2 cellular contexts compared by ENCODE assay signal in genomic region chr10:77920495-77920894, GRCh38.
A peak's percentile ranks its signal among the peaks of the same experiment; 100 is the strongest.
TF ChIP-seq lines count a peak whose summit lies in the region.

No MANE protein-coding gene starts in this region.

TF ChIP-seq in Ishikawa, 13 proteins besides CTCF, POLR2A, EP300 and RAD21 (continued from another document):
- peak; percentile 36; the same call in 1 of the 2 replicates for TF ChIP-seq NFIC (IDR thresholded peaks at IDR 0.05)

TF ChIP-seq in HepG2, 621 proteins besides CTCF, POLR2A, EP300 and RAD21:
- TF ChIP-seq HNF4G (IDR thresholded peaks at IDR 0.05; ENCODE audit: borderline replicate concordance, low read depth, low read length) (peak; percentile 35; the same call in 1 of the 2 replicates), HNF4G (CRISPR knock-in tag; IDR thresholded peaks at IDR 0.05; ENCODE audit: borderline replicate concordance, low read depth) (no peak), ZMYM4 (CRISPR knock-in tag; IDR thresholded peaks at IDR 0.05) (peak; percentile 43; the same call in 1 of the 2 replicates), ZFX (CRISPR knock-in tag; IDR thresholded peaks at IDR 0.05; ENCODE audit: low read depth) (peak; percentile 21; the same call in 1 of the 2 replicates), ELF4 (CRISPR knock-in tag; IDR thresholded peaks at IDR 0.05; ENCODE audit: borderline replicate concordance) (no peak), HNF4A (CRISPR knock-in tag; IDR thresholded peaks at IDR 0.05) (peak; percentile 47; the same call in 1 of the 2 replicates), RARA (CRISPR knock-in tag; IDR thresholded peaks at IDR 0.05) (peak; percentile 39; the same call in 1 of the 2 replicates), DPF2 (CRISPR knock-in tag; IDR thresholded peaks at IDR 0.05; ENCODE audit: borderline replicate concordance, low read depth) (no peak), SALL1 (CRISPR knock-in tag; IDR thresholded peaks at IDR 0.05) (peak; percentile 35; the same call in 1 of the 2 replicates), SPEN (CRISPR knock-in tag; IDR thresholded peaks at IDR 0.05; ENCODE audit: low read depth) (peak; percentile 36; the same call in 1 of the 2 replicates), CBX1 (IDR thresholded peaks at IDR 0.05; ENCODE audit: low read depth) (no peak), RXRB (CRISPR knock-in tag; IDR thresholded peaks at IDR 0.05; ENCODE audit: borderline replicate concordance) (0 out of 2 replicates have a peak, but pooled peaks have one; percentile 23), BCL6 (CRISPR knock-in tag; IDR thresholded peaks at IDR 0.05) (0 out of 2 replicates have a peak, but pooled peaks have one; percentile 14), ZNF230 (CRISPR knock-in tag; IDR thresholded peaks at IDR 0.05) (no peak), NR2C2 (CRISPR knock-in tag; IDR thresholded peaks at IDR 0.05; ENCODE audit: borderline replicate concordance) (peak; percentile 58; the same call in 1 of the 2 replicates), NR2F6 (IDR thresholded peaks at IDR 0.05) (peak; percentile 27; the same call in 1 of the 2 replicates), NR2F6 (CRISPR knock-in tag; IDR thresholded peaks at IDR 0.05) (no peak), ZBTB42 (CRISPR knock-in tag; IDR thresholded peaks at IDR 0.05) (no peak), ZBTB1 (CRISPR knock-in tag; IDR thresholded peaks at IDR 0.05; ENCODE audit: borderline replicate concordance) (no peak)
TF ChIP-seq in HepG2: peak in this region for 11.
